ENCODE assay signal across 19 cellular contexts in the genomic region with DNA sequence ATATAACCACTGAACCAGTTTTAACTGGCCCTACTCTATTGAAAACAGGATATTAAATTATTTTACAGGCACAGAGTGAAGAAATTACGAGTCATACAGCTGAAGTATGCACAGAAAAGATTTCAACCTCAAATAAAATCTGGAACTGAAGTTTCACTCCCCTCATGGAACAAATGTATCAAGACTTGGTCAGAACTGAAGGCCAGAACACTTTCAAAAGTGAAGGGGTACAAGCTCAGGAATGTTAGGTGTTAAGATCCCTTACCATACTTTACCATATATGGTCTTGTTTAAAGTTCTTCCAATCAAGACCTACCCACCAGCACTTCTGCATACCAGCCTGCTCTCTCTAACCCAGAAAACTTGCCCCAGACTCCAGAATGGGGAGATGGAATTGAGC. TPM values are rescaled to one million over a fixed set of nuclear protein-coding genes. Genes with fewer than 3 reads are reported as not detected.
DNase-seq lines count a peak whose midpoint lies in the region; ATAC-seq lines count a peak whose summit lies in the region.
"Had no signal": no experiment of that assay in that cellular context is flagged by ENCODE, and none has a peak within 500 bp of the region (broad histone marks: within the 10 kb centered on the region; RNA-seq: fewer than 3 reads in every experiment).

No MANE protein-coding gene starts in this region.

- DNase-seq in activated naive CD4-positive, alpha-beta T cell treated with anti-CD3 and anti-CD28 coated beads, Interleukin-2, amount 50 U/mL, for 72 hours (ENCODE audit: low spot score in 2 of 2), result no peak
- DNase-seq in activated naive CD4-positive, alpha-beta T cell treated with anti-CD3 and anti-CD28 coated beads for 36 hours, result no peak
- peak; percentile 31 for DNase-seq in astrocyte of the hippocampus (ENCODE audit: low read depth, low spot score)
- DNase-seq in iPS-NIHi7 (ENCODE audit: extremely low spot score), result peak; percentile 18
- no peak for DNase-seq in activated CD4-positive, alpha-beta T cell treated with anti-CD3 and anti-CD28 coated beads for 1 hour
- no peak for DNase-seq in dermis blood vessel endothelial cell
- DNase-seq: activated CD4-positive, alpha-beta memory T cell treated with anti-CD3 and anti-CD28 coated beads for 36 hours; adrenal gland; CD4-positive, alpha-beta T cell; gastrocnemius medialis; Kasumi-1; mammary epithelial cell; naive thymus-derived CD8-positive, alpha-beta T cell; NCI-H1105; Peyer's patch had no signal

- H3K27ac Mint-ChIP-seq in activated naive CD4-positive, alpha-beta T cell treated with anti-CD3 and anti-CD28 coated beads, Interleukin-2, amount 50 U/mL, for 72 hours, result no peak overlapping the region
- no peak overlapping the region for H3K27ac Mint-ChIP-seq in activated naive CD4-positive, alpha-beta T cell treated with anti-CD3 and anti-CD28 coated beads for 36 hours
- H3K27ac Mint-ChIP-seq: activated CD4-positive, alpha-beta memory T cell treated with anti-CD3 and anti-CD28 coated beads for 36 hours; CD4-positive, alpha-beta T cell; naive thymus-derived CD8-positive, alpha-beta T cell; stimulated activated memory B cell treated with anti-CD40 and anti-IgM and Interleukin-4, amounts not matched to agents 10 μg/mL and 1 μg/mL and 100 μg/mL, for 72 hours; type B pancreatic cell had no signal

- no peaks in the 10 kb centered on the region for H3K27me3 Mint-ChIP-seq in activated naive CD4-positive, alpha-beta T cell treated with anti-CD3 and anti-CD28 coated beads for 36 hours (ENCODE audit: low read depth)
- H3K27me3 Mint-ChIP-seq: activated CD4-positive, alpha-beta memory T cell treated with anti-CD3 and anti-CD28 coated beads for 36 hours; CD4-positive, alpha-beta T cell; naive thymus-derived CD8-positive, alpha-beta T cell; stimulated activated memory B cell treated with anti-CD40 and anti-IgM and Interleukin-4, amounts not matched to agents 10 μg/mL and 1 μg/mL and 100 μg/mL, for 72 hours; type B pancreatic cell had no signal

- intact Hi-C loops in activated naive CD4-positive, alpha-beta T cell treated with anti-CD3 and anti-CD28 coated beads for 36 hours (cut with micrococcal nuclease), result no loop called here

- peaks cover 7% of the 10 kb centered on the region for H3K4me1 Mint-ChIP-seq in activated naive CD4-positive, alpha-beta T cell treated with anti-CD3 and anti-CD28 coated beads for 36 hours (ENCODE audit: low read depth)
- H3K4me1 Mint-ChIP-seq: naive thymus-derived CD8-positive, alpha-beta T cell; stimulated activated memory B cell treated with anti-CD40 and anti-IgM and Interleukin-4, amounts not matched to agents 10 μg/mL and 1 μg/mL and 100 μg/mL, for 72 hours had no signal

- no peak overlapping the region for H3K4me3 Mint-ChIP-seq in activated naive CD4-positive, alpha-beta T cell treated with anti-CD3 and anti-CD28 coated beads for 36 hours
- H3K4me3 Mint-ChIP-seq: activated CD4-positive, alpha-beta memory T cell treated with anti-CD3 and anti-CD28 coated beads for 36 hours; CD4-positive, alpha-beta T cell; naive thymus-derived CD8-positive, alpha-beta T cell; stimulated activated memory B cell treated with anti-CD40 and anti-IgM and Interleukin-4, amounts not matched to agents 10 μg/mL and 1 μg/mL and 100 μg/mL, for 72 hours; type B pancreatic cell had no signal

- peaks cover 0 to 13% of the 10 kb centered on the region in 2 donors for H3K9me3 Mint-ChIP-seq in activated naive CD4-positive, alpha-beta T cell treated with anti-CD3 and anti-CD28 coated beads, Interleukin-2, amount 50 U/mL, for 72 hours
- peaks cover 2% of the 10 kb centered on the region for H3K9me3 Mint-ChIP-seq in activated naive CD4-positive, alpha-beta T cell treated with anti-CD3 and anti-CD28 coated beads for 36 hours
- H3K9me3 Mint-ChIP-seq: activated CD4-positive, alpha-beta memory T cell treated with anti-CD3 and anti-CD28 coated beads for 36 hours; CD4-positive, alpha-beta T cell; naive thymus-derived CD8-positive, alpha-beta T cell; stimulated activated memory B cell treated with anti-CD40 and anti-IgM and Interleukin-4, amounts not matched to agents 10 μg/mL and 1 μg/mL and 100 μg/mL, for 72 hours; type B pancreatic cell had no signal

- ATAC-seq in activated naive CD4-positive, alpha-beta T cell treated with anti-CD3 and anti-CD28 coated beads, Interleukin-2, amount 50 U/mL, for 72 hours, result peak; percentile 40 to 78
- ATAC-seq in HG02885 (IDR thresholded peaks at IDR 0.05; ENCODE audit: poor library complexity, unreplicated experiment), result no peak
- no peak for ATAC-seq in GM21423 (IDR thresholded peaks at IDR 0.05; ENCODE audit: unreplicated experiment)
- ATAC-seq: gastrocnemius medialis; naive thymus-derived CD8-positive, alpha-beta T cell; stimulated activated memory B cell treated with anti-CD40 and anti-IgM and Interleukin-4, amounts not matched to agents 10 μg/mL and 1 μg/mL and 100 μg/mL, for 72 hours had no signal

- peaks cover 0 to 8% of the 10 kb centered on the region in 2 donors for H3K36me3 Mint-ChIP-seq in activated naive CD4-positive, alpha-beta T cell treated with anti-CD3 and anti-CD28 coated beads, Interleukin-2, amount 50 U/mL, for 72 hours
- H3K36me3 Mint-ChIP-seq in activated naive CD4-positive, alpha-beta T cell treated with anti-CD3 and anti-CD28 coated beads for 36 hours (ENCODE audit: low read depth), result no peaks in the 10 kb centered on the region
- H3K36me3 Mint-ChIP-seq: activated CD4-positive, alpha-beta memory T cell treated with anti-CD3 and anti-CD28 coated beads for 36 hours; naive thymus-derived CD8-positive, alpha-beta T cell; stimulated activated memory B cell treated with anti-CD40 and anti-IgM and Interleukin-4, amounts not matched to agents 10 μg/mL and 1 μg/mL and 100 μg/mL, for 72 hours; type B pancreatic cell had no signal

- CTCF ChIA-PET in activated naive CD4-positive, alpha-beta T cell treated with anti-CD3 and anti-CD28 coated beads for 36 hours (lab: Charles Lee), result interaction anchor here (8.8 kb wide), 1 partner anchor 201 kb away, joined by 99 read pairs; no protein-coding TSS in a partner anchor

RNA-seq across cellular contexts. Expression of a gene that starts 59.8 kb away (rescaled TPM):
- total RNA-seq in activated naive CD4-positive, alpha-beta T cell treated with anti-CD3 and anti-CD28 coated beads, Interleukin-2, amount 50 U/mL, for 72 hours, result 10 to 100 TPM; 10.0 to 19.3 TPM
- total RNA-seq in activated naive CD4-positive, alpha-beta T cell treated with anti-CD3 and anti-CD28 coated beads for 36 hours, result 10 to 100 TPM; 10.0 to 11.4 TPM
- total RNA-seq in dermis blood vessel endothelial cell, result 11.0 and 11.1 TPM in 2 replicates

Comparison
In these comparisons a context has a peak if more than half of its experiments do, and no peak if none do; other contexts are left out.
1. ATAC-seq: peak in activated naive CD4-positive, alpha-beta T cell treated with anti-CD3 and anti-CD28 coated beads, Interleukin-2, amount 50 U/mL, for 72 hours (2 of 2); none in HG02885 (single experiment) and GM21423 (single experiment).
2. DNase-seq: peak in astrocyte of the hippocampus (single experiment) and iPS-NIHi7 (single experiment); none in activated naive CD4-positive, alpha-beta T cell treated with anti-CD3 and anti-CD28 coated beads, Interleukin-2, amount 50 U/mL, for 72 hours (0 of 2), activated naive CD4-positive, alpha-beta T cell treated with anti-CD3 and anti-CD28 coated beads for 36 hours (single experiment), activated CD4-positive, alpha-beta T cell treated with anti-CD3 and anti-CD28 coated beads for 1 hour (single experiment) and dermis blood vessel endothelial cell (single experiment).